ENCODE assay signal across 24 cellular contexts in genomic region chr4:56316011-56316650, GRCh38.
"Had no signal": no experiment of that assay in that cellular context is flagged by ENCODE, and none has a peak within 500 bp of the region (broad histone marks: within the 10 kb centered on the region; RNA-seq: fewer than 3 reads in every experiment).

No MANE protein-coding gene starts in this region.

- H3K9me3 ChIP-seq: Peyer's patch, SJCRH30 had no signal

- H3K27me3 Mint-ChIP-seq: IgD-negative memory B cell had no signal

- H3K27ac Mint-ChIP-seq: IgD-negative memory B cell had no signal

- H3K4me2 ChIP-seq: KMS-11, PC-9 had no signal

- H3K4me1 Mint-ChIP-seq: IgD-negative memory B cell had no signal

- H3K9me3 Mint-ChIP-seq: IgD-negative memory B cell had no signal

- H3K27ac ChIP-seq: HL-60, KMS-11, PC-9, Peyer's patch, SJCRH30 had no signal

- H3K4me3 Mint-ChIP-seq: IgD-negative memory B cell had no signal

- H3K4me1 ChIP-seq: Peyer's patch, SJCRH30 had no signal

- DNase-seq: Kasumi-1, MM.1S, NCI-H1092 treated with DMSO at 0.1 percent for 48 hours, NCI-H1436, NCI-H187, NCI-H2029, NCI-H2081 treated with DMSO at 0.1 percent for 48 hours, NCI-H2171, NCI-H226, NCI-H446, NCI-H510A, NCI-H524 treated with DMSO at 0.1 percent for 48 hours, NCI-H69, NCI-H774, PC-9, Peyer's patch, SHP77 treated with DMSO at 0.1 percent for 48 hours, SJCRH30 had no signal

- H2AFZ ChIP-seq: PC-9 had no signal

- ATAC-seq: Right ventricle myocardium inferior, SK-N-SH treated with all-trans-retinoic acid at 6 μM for 48 hours had no signal

- H3K4me3 ChIP-seq: K562, PC-9, Peyer's patch, SJCRH30 had no signal
